ENCODE assay signal across 8 cellular contexts in genomic region chr12:32107376-32108267, GRCh38. TPM values are rescaled to one million over a fixed set of nuclear protein-coding genes. Genes with fewer than 3 reads are reported as not detected.
A peak's percentile ranks its signal among the peaks of the same experiment; 100 is the strongest.
DNase-seq lines count a peak whose midpoint lies in the region; ATAC-seq and TF ChIP-seq lines count a peak whose summit lies in the region.

No MANE protein-coding gene starts in this region.

- TF ChIP-seq CTCF in DND-41 (IDR thresholded peaks at IDR 0.05; ENCODE audit: borderline replicate concordance, extremely low read depth, low read length, poor library complexity, severe bottlenecking), result no peak
- TF ChIP-seq CTCF in OCI-LY1 (IDR thresholded peaks at IDR 0.05; ENCODE audit: low read length), result no peak
- no peak for TF ChIP-seq CTCF in gastroesophageal sphincter (IDR thresholded peaks at IDR 0.05)
- TF ChIP-seq CTCF in parathyroid adenoma (IDR thresholded peaks at IDR 0.05), result no peak

- H3K4me1 ChIP-seq in DND-41 (ENCODE audit: insufficient read depth, low read length), result peaks cover 46% of the 10 kb centered on the region
- H3K4me1 ChIP-seq in OCI-LY1 (ENCODE audit: insufficient read depth, low read length, severe bottlenecking), result peaks cover 42% of the 10 kb centered on the region
- H3K4me1 ChIP-seq in gastroesophageal sphincter, result peaks cover 0 to 26% (median 13%) of the 10 kb centered on the region in 3 donors
- peaks cover 6% of the 10 kb centered on the region for H3K4me1 ChIP-seq in parathyroid adenoma

- no peak for TF ChIP-seq EP300 in gastroesophageal sphincter (IDR thresholded peaks at IDR 0.05)

- POLR2A ChIA-PET in HEK293T (lab: Yijun Ruan, JAX), result interaction anchor here (1.0 to 1.7 kb wide), 3 partner anchors 8 to 18 kb away, joined by 4 to 6 read pairs (median 5); no protein-coding TSS in a partner anchor

- H3K4me3 ChIP-seq in DND-41 (ENCODE audit: low read depth in 1 of 2, low read length in 2 of 2) (peak overlapping the region; percentile 95 to 96), OCI-LY1 (ENCODE audit: low read depth, low read length, poor library complexity, severe bottlenecking) (peak overlapping the region; percentile 85), gastroesophageal sphincter (peak overlapping the region; percentile 69 to 92), parathyroid adenoma (ENCODE audit: low read depth, low read length) (peak overlapping the region; percentile 83)

- DNase-seq in DND-41 (peak; percentile 33), HEK293T (ENCODE audit: extremely low spot score) (peak; percentile 27), SKM-1 (lab: John Stamatoyannopoulos, UW; ENCODE audit: unreplicated experiment) (no peak)
- DNase-seq in activated naive CD4-positive, alpha-beta T cell treated with Interleukin-2 at 50 U/mL for 16 hours, result peak; percentile 51

- H3K36me3 ChIP-seq in DND-41 (ENCODE audit: insufficient read depth, low read length), result peaks cover 13% of the 10 kb centered on the region
- H3K36me3 ChIP-seq in OCI-LY1 (ENCODE audit: insufficient read depth, low read length), result peaks cover 10% of the 10 kb centered on the region; the same call in 1 of the 2 replicates
- H3K36me3 ChIP-seq in gastroesophageal sphincter, result no peaks in the 10 kb centered on the region
- no peaks in the 10 kb centered on the region for H3K36me3 ChIP-seq in parathyroid adenoma (ENCODE audit: control insufficient read depth, insufficient read depth, low read length)

- CTCF ChIA-PET in HEK293T (lab: Yijun Ruan, JAX), result no interaction called here

- peaks cover 4% of the 10 kb centered on the region; the same call in 1 of the 2 replicates for H3F3A ChIP-seq in OCI-LY1 (ENCODE audit: insufficient read depth, low read length)

- no peaks in the 10 kb centered on the region for H3K9me2 ChIP-seq in OCI-LY1 (ENCODE audit: low read depth, low read length)

- TF ChIP-seq POLR2A in gastroesophageal sphincter (IDR thresholded peaks at IDR 0.05), result no peak

- 6 to 11% methylated on average over 7 to 14 of the region's 14 CpGs for WGBS in gastroesophageal sphincter (ENCODE audit: low coverage in 1 of 2), 2 donors

- H3K27me3 ChIP-seq in DND-41 (ENCODE audit: insufficient read depth, low read length, poor library complexity) (no peaks in the 10 kb centered on the region), OCI-LY1 (ENCODE audit: insufficient read depth, low read length) (no peaks in the 10 kb centered on the region), gastroesophageal sphincter (no peaks in the 10 kb centered on the region), parathyroid adenoma (ENCODE audit: control insufficient read depth, insufficient read depth, low read length) (no peaks in the 10 kb centered on the region)

- H3K4me2 ChIP-seq in DND-41 (ENCODE audit: insufficient read depth, low read length) (peak overlapping the region; percentile 88), OCI-LY1 (ENCODE audit: low read length) (peak overlapping the region; percentile 93), parathyroid adenoma (ENCODE audit: low read length) (peak overlapping the region; percentile 98)

- H3K27ac ChIP-seq in DND-41 (ENCODE audit: low read length), result peak overlapping the region; percentile 91
- peak overlapping the region; percentile 76 for H3K27ac ChIP-seq in OCI-LY1 (ENCODE audit: low read depth, low read length, poor library complexity, severe bottlenecking)
- H3K27ac ChIP-seq in gastroesophageal sphincter, result peak overlapping the region; percentile 70 to 95 (median 94)
- H3K27ac ChIP-seq in parathyroid adenoma, result peak overlapping the region; percentile 88

- H4K20me1 ChIP-seq in DND-41 (ENCODE audit: insufficient read depth, low read length) (peaks cover 3% of the 10 kb centered on the region; the same call in 1 of the 2 replicates), OCI-LY1 (ENCODE audit: insufficient read depth, low read length) (no peaks in the 10 kb centered on the region)

- peak; percentile 15 for ATAC-seq in DND-41 (ENCODE audit: insufficient read depth, low read depth)
- no peak for ATAC-seq in gastroesophageal sphincter
- no peak for ATAC-seq in GM18520 (IDR thresholded peaks at IDR 0.05; ENCODE audit: unreplicated experiment)

- no peaks in the 10 kb centered on the region for H3K9me3 ChIP-seq in DND-41 (ENCODE audit: insufficient read depth, low read length, severe bottlenecking)
- no peaks in the 10 kb centered on the region for H3K9me3 ChIP-seq in OCI-LY1 (ENCODE audit: low read length)
- no peaks in the 10 kb centered on the region for H3K9me3 ChIP-seq in gastroesophageal sphincter
- no peaks in the 10 kb centered on the region for H3K9me3 ChIP-seq in parathyroid adenoma (ENCODE audit: control insufficient read depth, low read length)

- H3K9ac ChIP-seq in DND-41 (ENCODE audit: low read depth, low read length), result peak overlapping the region; percentile 97
- H3K9ac ChIP-seq in OCI-LY1 (ENCODE audit: low read length), result peak overlapping the region; percentile 90
- peak overlapping the region; percentile 38 for H3K9ac ChIP-seq in parathyroid adenoma

- peak overlapping the region; percentile 88 for H2AFZ ChIP-seq in DND-41 (ENCODE audit: low read depth, low read length)
- no peak overlapping the region for H2AFZ ChIP-seq in OCI-LY1 (ENCODE audit: low read length)
- peak overlapping the region; percentile 97 for H2AFZ ChIP-seq in parathyroid adenoma

- H3K79me2 ChIP-seq in DND-41 (ENCODE audit: insufficient read depth, low read length) (peaks cover 60% of the 10 kb centered on the region), OCI-LY1 (ENCODE audit: insufficient read depth, low read length) (peaks cover 35% of the 10 kb centered on the region), parathyroid adenoma (no peaks in the 10 kb centered on the region)

TF ChIP-seq in HEK293T, 16 proteins besides CTCF, POLR2A, EP300 and RAD21:
- TF ChIP-seq SUZ12 (IDR thresholded peaks at IDR 0.05) (no peak), NFRKB (IDR thresholded peaks at IDR 0.05) (no peak), LEF1 (IDR thresholded peaks at IDR 0.05; ENCODE audit: borderline replicate concordance) (no peak), L3MBTL2 (conservative IDR thresholded peaks at IDR 0.05) (no peak), BHLHE40 (IDR thresholded peaks at IDR 0.05; ENCODE audit: borderline replicate concordance) (no peak), ZNF384 (IDR thresholded peaks at IDR 0.05) (no peak), SP1 (IDR thresholded peaks at IDR 0.05) (no peak), TARDBP (IDR thresholded peaks at IDR 0.05) (no peak), PKNOX1 (IDR thresholded peaks at IDR 0.05) (no peak), CTBP1 (IDR thresholded peaks at IDR 0.05; ENCODE audit: borderline replicate concordance) (no peak), FOXM1 (IDR thresholded peaks at IDR 0.05; ENCODE audit: borderline replicate concordance) (no peak), ELF4 (IDR thresholded peaks at IDR 0.05) (no peak), FOXK2 (IDR thresholded peaks at IDR 0.05) (no peak), FOXA1 (IDR thresholded peaks at IDR 0.05) (no peak)

RNA-seq across cellular contexts. Expression of gene BICD1, which starts 1.0 kb away (rescaled TPM):
- total RNA-seq in gastroesophageal sphincter, result 10 to 100 TPM in 3 of 4 donors, 1 to 10 TPM in 1; 3.8 to 22.5 (median 16.3) TPM

Comparison
In these comparisons a context has a peak if more than half of its experiments do, and no peak if none do; other contexts are left out.
1. H3K9ac ChIP-seq: peak in every context shown above with its lines; median percentile 97 in DND-41; 90 in OCI-LY1; 38 in parathyroid adenoma.